ENCODE assay signal across 21 cellular contexts in the genomic region with DNA sequence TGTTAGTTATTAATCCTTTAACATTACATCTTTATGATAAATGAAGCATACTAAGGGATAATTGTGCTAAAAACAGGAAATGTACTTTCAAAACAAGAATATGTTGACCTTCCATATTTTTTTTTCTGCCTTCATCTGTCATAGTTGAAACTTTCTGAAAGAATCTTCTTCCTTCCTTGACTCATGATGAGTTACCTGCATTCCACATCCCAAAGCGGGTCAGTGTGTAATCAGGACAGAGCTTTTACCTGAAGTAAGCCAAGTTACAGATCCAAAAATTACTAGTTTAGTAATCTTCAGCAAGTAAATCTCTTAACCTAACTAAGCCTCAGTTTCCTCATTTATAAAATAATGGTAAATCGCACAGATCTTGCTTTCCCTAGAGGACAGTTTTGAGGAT. TPM values are rescaled to one million over a fixed set of nuclear protein-coding genes. Genes with fewer than 3 reads are reported as not detected.
DNase-seq lines count a peak whose midpoint lies in the region; ATAC-seq, FAIRE-seq and TF ChIP-seq lines count a peak whose summit lies in the region.
"Had no signal": no experiment of that assay in that cellular context is flagged by ENCODE, and none has a peak within 500 bp of the region (broad histone marks: within the 10 kb centered on the region; RNA-seq: fewer than 3 reads in every experiment).

No MANE protein-coding gene starts in this region.

- no peak for TF ChIP-seq CTCF in bronchial epithelial cell (IDR thresholded peaks at IDR 0.05; ENCODE audit: insufficient read depth, low read length, severe bottlenecking)
- no peak for TF ChIP-seq CTCF in mesothelial cell of epicardium (IDR thresholded peaks at IDR 0.05; ENCODE audit: unreplicated experiment)

- H3K27me3 ChIP-seq in ACC112 (ENCODE audit: insufficient read depth, low read length), result no peaks in the 10 kb centered on the region
- H3K27me3 ChIP-seq in bronchial epithelial cell (ENCODE audit: control insufficient read depth, insufficient read depth, low read length), result no peaks in the 10 kb centered on the region
- H3K27me3 ChIP-seq: BLaER1 treated with 17β-estradiol and CSF1 and Interleukin-3, amounts not matched to agents 10 nM and 100 nM had no signal

- H3K27me3 Mint-ChIP-seq in mesothelial cell of epicardium (ENCODE audit: low read depth), result no peaks in the 10 kb centered on the region
- H3K27me3 Mint-ChIP-seq: CD4-positive, alpha-beta memory T cell; IgD-negative memory B cell had no signal

- peaks cover 15% of the 10 kb centered on the region for H3K4me1 Mint-ChIP-seq in mesothelial cell of epicardium
- H3K4me1 Mint-ChIP-seq: GM23338 had no signal

- no peak for FAIRE-seq in bronchial epithelial cell (lab: Jason Lieb, UNC)

- peaks cover 15% of the 10 kb centered on the region for H3K36me3 Mint-ChIP-seq in mesothelial cell of epicardium
- H3K36me3 Mint-ChIP-seq: CD4-positive, alpha-beta memory T cell; IgD-negative memory B cell had no signal

- H3K9me3 Mint-ChIP-seq in mesothelial cell of epicardium, result peaks cover 26% of the 10 kb centered on the region
- H3K9me3 Mint-ChIP-seq: CD4-positive, alpha-beta memory T cell had no signal

- peak; percentile 32 for DNase-seq in HPDE6-E6E7 (ENCODE audit: extremely low spot score)
- peak; percentile 72 for DNase-seq in bronchial epithelial cell (ENCODE audit: low read depth)
- DNase-seq in mesothelial cell of epicardium (ENCODE audit: low spot score in 2 of 2, unreplicated experiment in 2 of 2), result no peak
- no peak for DNase-seq in NCI-H524 (lab: John Stamatoyannopoulos, UW)
- DNase-seq: CD4-positive, alpha-beta memory T cell; COR-L47; DMS53; HFFc6; NCI-H1436; NCI-H187; NCI-H2081 treated with DMSO at 0.1 percent for 48 hours; NCI-H345; NCI-H510A treated with DMSO at 0.1 percent for 48 hours; Right ventricle myocardium superior had no signal

- H3K36me3 ChIP-seq in ACC112 (ENCODE audit: insufficient read depth, low read length) (no peaks in the 10 kb centered on the region), bronchial epithelial cell (ENCODE audit: control insufficient read depth, insufficient read depth, low read length) (no peaks in the 10 kb centered on the region)
- H3K36me3 ChIP-seq: BLaER1 treated with 17β-estradiol and CSF1 and Interleukin-3, amounts not matched to agents 10 nM and 100 nM; HAP-1 had no signal

- ATAC-seq in HG03280 (IDR thresholded peaks at IDR 0.05; ENCODE audit: unreplicated experiment) (no peak), GM21381 (IDR thresholded peaks at IDR 0.05; ENCODE audit: unreplicated experiment) (no peak)

- H3K4me3 Mint-ChIP-seq in mesothelial cell of epicardium, result no peak overlapping the region
- H3K4me3 Mint-ChIP-seq: CD4-positive, alpha-beta memory T cell; GM23338; HFFc6; IgD-negative memory B cell had no signal

- H3K4me3 ChIP-seq in ACC112 (ENCODE audit: low read depth, low read length), result no peak overlapping the region
- H3K4me3 ChIP-seq in bronchial epithelial cell (ENCODE audit: low read depth, low read length), result no peak overlapping the region
- H3K4me3 ChIP-seq: BLaER1 treated with 17β-estradiol and CSF1 and Interleukin-3, amounts not matched to agents 10 nM and 100 nM; GM23338; HAP-1 had no signal

- peak overlapping the region; percentile 61 for H3K27ac Mint-ChIP-seq in mesothelial cell of epicardium
- H3K27ac Mint-ChIP-seq: GM23338, HFFc6 had no signal

- no peaks in the 10 kb centered on the region for H3K79me2 ChIP-seq in ACC112 (ENCODE audit: control insufficient read depth, insufficient read depth, low read length, unreplicated experiment)

- no peak overlapping the region for H3K27ac ChIP-seq in ACC112 (ENCODE audit: low read depth, low read length)
- H3K27ac ChIP-seq: BLaER1 treated with 17β-estradiol and CSF1 and Interleukin-3, amounts not matched to agents 10 nM and 100 nM had no signal

- peak overlapping the region; percentile 60 for H2AFZ ChIP-seq in ACC112 (ENCODE audit: low read length, unreplicated experiment)

- peaks cover 5% of the 10 kb centered on the region for H3K4me1 ChIP-seq in ACC112 (ENCODE audit: control insufficient read depth, insufficient read depth, low read length, unreplicated experiment)
- H3K4me1 ChIP-seq: HAP-1 had no signal

RNA-seq across cellular contexts. Expression of a gene that starts 13.4 kb away (rescaled TPM):
- total RNA-seq in bronchial epithelial cell, result 54.8 and 58.0 TPM in 2 replicates
- total RNA-seq in mesothelial cell of epicardium, result 59.0 to 64.7 TPM (median 62.5 TPM) in 3 replicates

Comparison
In these comparisons a context has a peak if more than half of its experiments do, and no peak if none do; other contexts are left out.
1. DNase-seq: peak in HPDE6-E6E7 (single experiment) and bronchial epithelial cell (single experiment); none in mesothelial cell of epicardium (0 of 2) and NCI-H524 (0 of 2).